8 cellular contexts compared by ENCODE assay signal in genomic region chr1:151281225-151281968, GRCh38. TPM values are rescaled to one million over a fixed set of nuclear protein-coding genes. Genes with fewer than 3 reads are reported as not detected.
DNase-seq lines count a peak whose midpoint lies in the region; ATAC-seq and TF ChIP-seq lines count a peak whose summit lies in the region.

No MANE protein-coding gene starts in this region.

- H3K4me3 ChIP-seq in BLaER1, result peak overlapping the region; percentile 98
- peak overlapping the region; percentile 91 to 94 for H3K4me3 ChIP-seq in left lung

- no peaks in the 10 kb centered on the region for H3K27me3 Mint-ChIP-seq in dendritic cell treated with granulocyte-macrophage colony-stimulating factor and Interleukin-4, amounts not matched to agents 40 ng/mL and 50 ng/mL, for 4 days

- H3K4me1 Mint-ChIP-seq in dendritic cell treated with granulocyte-macrophage colony-stimulating factor and Interleukin-4, amounts not matched to agents 40 ng/mL and 50 ng/mL, for 4 days (ENCODE audit: low read depth), result peaks cover 45% of the 10 kb centered on the region

- H3K36me3 ChIP-seq in BLaER1 (peaks cover 20% of the 10 kb centered on the region), left lung (peaks cover 0 to 16% of the 10 kb centered on the region in 2 donors)

- TF ChIP-seq CTCF in left lung (IDR thresholded peaks at IDR 0.05), result peak in 1 of 2 donors; percentile 38

- peak; percentile 31 for ATAC-seq in GM19351 (IDR thresholded peaks at IDR 0.05; ENCODE audit: unreplicated experiment)
- ATAC-seq in HG03521 (IDR thresholded peaks at IDR 0.05; ENCODE audit: unreplicated experiment), result peak; percentile 33
- ATAC-seq in left lung, result peak; percentile 80

- H3K27ac ChIP-seq in BLaER1, result peak overlapping the region; percentile 91
- peak overlapping the region; percentile 96 to 98 for H3K27ac ChIP-seq in left lung

- peak overlapping the region; percentile 88 for H3K9ac ChIP-seq in BLaER1

- no peaks in the 10 kb centered on the region for H3K9me3 ChIP-seq in BLaER1
- H3K9me3 ChIP-seq in left lung, result no peaks in the 10 kb centered on the region

- intact Hi-C loops in dendritic cell treated with granulocyte-macrophage colony-stimulating factor and Interleukin-4, amounts not matched to agents 40 ng/mL and 50 ng/mL, for 4 days (cut with micrococcal nuclease), result loop anchor here (2.0 kb wide), 1 partner anchor 27 kb away; the partner anchor contains the start of gene PSMD4
- intact Hi-C loops in left lung (cut with DNase I), result no loop called here

- peak overlapping the region; percentile 82 for H3K4me2 ChIP-seq in BLaER1

- peaks cover 45% of the 10 kb centered on the region for H3K36me3 Mint-ChIP-seq in dendritic cell treated with granulocyte-macrophage colony-stimulating factor and Interleukin-4, amounts not matched to agents 40 ng/mL and 50 ng/mL, for 4 days (ENCODE audit: low read depth)

- peaks cover 38% of the 10 kb centered on the region for H3K4me1 ChIP-seq in BLaER1
- H3K4me1 ChIP-seq in left lung, result peaks cover 7 to 54% of the 10 kb centered on the region in 2 donors

- DNase-seq in NCI-H748 (lab: John Stamatoyannopoulos, UW; ENCODE audit: unreplicated experiment), result peak; percentile 98
- peak; percentile 96 to 97 for DNase-seq in activated CD4-positive, alpha-beta T cell treated with anti-CD3 and anti-CD28 coated beads, Interleukin-2, amount 50 U/mL, for 24 hours (ENCODE audit: low read depth in 1 of 2, low spot score in 1 of 2)
- DNase-seq in left lung, result peak; percentile 95
- DNase-seq in stimulated activated CD4-positive, alpha-beta T cell treated with anti-CD3 and anti-CD28 coated beads, Interleukin-2, amount 100 ng/mL, for 4 hours (ENCODE audit: low read depth), result peak; percentile 90

- H3K4me3 Mint-ChIP-seq in dendritic cell treated with granulocyte-macrophage colony-stimulating factor and Interleukin-4, amounts not matched to agents 40 ng/mL and 50 ng/mL, for 4 days, result peak overlapping the region; percentile 97

- peaks cover 41% of the 10 kb centered on the region for H4K20me1 ChIP-seq in BLaER1

- H3K9me3 Mint-ChIP-seq in dendritic cell treated with granulocyte-macrophage colony-stimulating factor and Interleukin-4, amounts not matched to agents 40 ng/mL and 50 ng/mL, for 4 days, result no peaks in the 10 kb centered on the region

- H3K27ac Mint-ChIP-seq in dendritic cell treated with granulocyte-macrophage colony-stimulating factor and Interleukin-4, amounts not matched to agents 40 ng/mL and 50 ng/mL, for 4 days, result peak overlapping the region; percentile 96

- no peaks in the 10 kb centered on the region for H3K27me3 ChIP-seq in BLaER1
- H3K27me3 ChIP-seq in left lung, result no peaks in the 10 kb centered on the region

RNA-seq across cellular contexts. Expression of gene ZNF687, which starts 0.7 kb away (rescaled TPM):
- 10 to 100 TPM; 17.7 to 22.8 TPM for total RNA-seq in left lung

RNA-seq across cellular contexts. Expression of gene PSMD4, which starts 26.9 kb away (rescaled TPM):
- 100 to 1,000 TPM; 104 to 153 TPM for total RNA-seq in left lung

RNA-seq across cellular contexts. Expression of gene PI4KB, which starts 45.8 kb away (rescaled TPM):
- total RNA-seq in left lung, result 10 to 100 TPM; 54.8 to 71.3 TPM

Comparison
In these comparisons a context has a peak if more than half of its experiments do, and no peak if none do; other contexts are left out.
1. Peak in every context shown above with its lines: DNase-seq, ATAC-seq, H3K4me3 ChIP-seq and H3K27ac ChIP-seq.